8 cellular contexts compared by ENCODE assay signal in the genomic region with DNA sequence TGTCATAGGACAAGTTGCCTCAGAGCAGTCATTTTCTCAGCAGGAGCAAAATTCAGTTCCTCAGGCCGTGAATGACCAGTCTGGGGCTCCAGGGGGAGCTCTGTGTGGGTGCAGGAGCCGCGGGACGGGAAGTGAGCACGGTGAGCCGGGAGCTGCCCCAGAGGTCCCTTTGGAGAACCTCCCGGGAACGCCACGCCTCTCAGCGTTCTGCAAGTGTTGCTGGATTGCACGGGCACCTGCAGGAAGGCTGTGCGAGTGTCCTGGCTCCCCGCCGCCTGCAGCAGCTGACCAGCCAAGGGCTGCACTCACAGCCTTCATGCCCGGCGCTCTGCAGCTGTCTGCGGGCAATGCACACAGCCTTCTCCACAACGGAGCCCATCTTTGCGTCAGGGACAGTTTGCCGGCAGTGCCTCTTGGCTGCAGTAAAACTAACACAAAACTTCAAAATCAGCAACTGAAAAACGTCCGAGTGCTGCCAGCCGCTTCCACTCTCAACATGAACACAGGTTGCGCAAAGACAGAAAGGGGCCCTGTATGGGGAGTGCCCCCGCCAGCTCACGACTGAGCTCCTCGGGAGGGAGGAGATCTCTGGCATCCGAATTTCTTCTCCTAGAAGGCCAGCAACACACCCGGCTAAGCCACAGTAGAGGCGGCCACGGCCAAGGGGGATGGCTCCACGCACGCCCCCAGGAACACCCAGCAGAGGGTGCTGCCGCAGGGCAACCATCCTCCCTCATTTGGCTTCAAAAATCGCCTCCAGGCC. TPM values are rescaled to one million over a fixed set of nuclear protein-coding genes. Genes with fewer than 3 reads are reported as not detected.
DNase-seq lines count a peak whose midpoint lies in the region; ATAC-seq, FAIRE-seq and TF ChIP-seq lines count a peak whose summit lies in the region.

No MANE protein-coding gene starts in this region.

- H3K27me3 ChIP-seq in Peyer's patch (no peaks in the 10 kb centered on the region), endothelial cell of umbilical vein (ENCODE audit: control insufficient read depth in 2 of 2, insufficient read depth in 2 of 2, low read length in 2 of 2) (no peaks in the 10 kb centered on the region)

- no peaks in the 10 kb centered on the region for H4K20me1 ChIP-seq in endothelial cell of umbilical vein (replicated peaks; ENCODE audit: control insufficient read depth, extremely low read depth, insufficient read depth, low read length)

- no peak overlapping the region for H3K9ac ChIP-seq in endothelial cell of umbilical vein (replicated peaks; ENCODE audit: extremely low read depth, insufficient read depth, low read length)

- BruUV-seq in endothelial cell of umbilical vein (replicated peaks; lab: Mats Ljungman, UMichigan) = no TSS peak

- peaks cover 0 to 45% (median 0%) of the 10 kb centered on the region in 3 donors for H3K36me3 ChIP-seq in Peyer's patch
- peaks cover 0 to 31% of the 10 kb centered on the region in 2 experiments for H3K36me3 ChIP-seq in endothelial cell of umbilical vein (ENCODE audit: control insufficient read depth in 2 of 2, extremely low read depth in 1 of 2, insufficient read depth in 2 of 2, low read length in 2 of 2)

- no peaks in the 10 kb centered on the region for H3K9me1 ChIP-seq in endothelial cell of umbilical vein (replicated peaks; ENCODE audit: control insufficient read depth, extremely low read depth, insufficient read depth, low read length)

- H3K9me3 ChIP-seq in Peyer's patch (no peaks in the 10 kb centered on the region), endothelial cell of umbilical vein (replicated peaks; ENCODE audit: control insufficient read depth, insufficient read depth, low read length) (no peaks in the 10 kb centered on the region)

- no peaks in the 10 kb centered on the region for H3K27me3 Mint-ChIP-seq in mesothelial cell of epicardium (ENCODE audit: low read depth)
- H3K27me3 Mint-ChIP-seq in activated CD4-positive, alpha-beta memory T cell treated with anti-CD3 and anti-CD28 coated beads, Interleukin-2, amount 10 ng/mL, durations not matched to agents 7 days and 5 days = no peaks in the 10 kb centered on the region
- H3K27me3 Mint-ChIP-seq in activated naive CD8-positive, alpha-beta T cell treated with anti-CD3 and anti-CD28 coated beads, Interleukin-2, amount 50 U/mL, for 24 hours = no peaks in the 10 kb centered on the region

- H3K4me1 ChIP-seq in Peyer's patch (peaks cover 0 to 56% (median 5%) of the 10 kb centered on the region in 4 donors), endothelial cell of umbilical vein (ENCODE audit: control insufficient read depth, extremely low read depth, insufficient read depth, low read length) (no peaks in the 10 kb centered on the region)

- no peak overlapping the region for H2AFZ ChIP-seq in endothelial cell of umbilical vein (ENCODE audit: low read depth, low read length)

- CTCF ChIA-PET in endothelial cell of umbilical vein (lab: Charles Lee) = interaction anchor here (0.6 to 6.3 kb wide), 37 partner anchors 10 to 352 kb away, joined by 3 to 117 read pairs (median 4); partner anchors contain the start of genes ACTG1, BAHCC1 and SLC38A10
- CTCF ChIA-PET in activated CD4-positive, alpha-beta memory T cell treated with anti-CD3 and anti-CD28 coated beads, Interleukin-2, amount 10 ng/mL, durations not matched to agents 7 days and 5 days (lab: Charles Lee) = no interaction called here

- no peaks in the 10 kb centered on the region for H3K79me2 ChIP-seq in endothelial cell of umbilical vein (ENCODE audit: control insufficient read depth, insufficient read depth, low read length)

- intact Hi-C loops in endothelial cell of umbilical vein (cut with micrococcal nuclease) = loop anchor here (1.0 to 5.0 kb wide), 2 partner anchors 30 to 257 kb away; partner anchors contain the start of gene ACTG1

- H3K27ac ChIP-seq in Peyer's patch (peak overlapping the region; percentile 4 to 49 (median 18)), endothelial cell of umbilical vein (ENCODE audit: insufficient read depth, low read depth, low read length) (no peak overlapping the region)

- dilution Hi-C loops in endothelial cell of umbilical vein (cut with MboI; ENCODE audit: extremely low pct_ligation_motif_present, low sequenced_read_pairs) = no loop called here

- ATAC-seq in HG03342 (IDR thresholded peaks at IDR 0.05; ENCODE audit: unreplicated experiment) = no peak
- ATAC-seq in activated naive CD8-positive, alpha-beta T cell treated with anti-CD3 and anti-CD28 coated beads, Interleukin-2, amount 50 U/mL, for 24 hours = no peak

- H3K4me3 ChIP-seq in Peyer's patch (no peak overlapping the region), endothelial cell of umbilical vein (replicated peaks in 1 of 3; ENCODE audit: insufficient read depth in 1 of 3, low read depth in 1 of 3, low read length in 3 of 3) (no peak overlapping the region)

- H3K27ac Mint-ChIP-seq in mesothelial cell of epicardium = no peak overlapping the region
- H3K27ac Mint-ChIP-seq in activated CD4-positive, alpha-beta memory T cell treated with anti-CD3 and anti-CD28 coated beads, Interleukin-2, amount 10 ng/mL, durations not matched to agents 7 days and 5 days = no peak overlapping the region
- H3K27ac Mint-ChIP-seq in activated naive CD8-positive, alpha-beta T cell treated with anti-CD3 and anti-CD28 coated beads, Interleukin-2, amount 50 U/mL, for 24 hours = no peak overlapping the region

- TF ChIP-seq POLR2A in Peyer's patch (IDR thresholded peaks at IDR 0.05) = no peak
- TF ChIP-seq POLR2A in endothelial cell of umbilical vein (IDR thresholded peaks at IDR 0.05; ENCODE audit: low read depth, low read length) = no peak

- H3K9me3 Mint-ChIP-seq in mesothelial cell of epicardium = no peaks in the 10 kb centered on the region
- H3K9me3 Mint-ChIP-seq in activated CD4-positive, alpha-beta memory T cell treated with anti-CD3 and anti-CD28 coated beads, Interleukin-2, amount 10 ng/mL, durations not matched to agents 7 days and 5 days = no peaks in the 10 kb centered on the region
- no peaks in the 10 kb centered on the region for H3K9me3 Mint-ChIP-seq in activated naive CD8-positive, alpha-beta T cell treated with anti-CD3 and anti-CD28 coated beads, Interleukin-2, amount 50 U/mL, for 24 hours

- H3K4me2 ChIP-seq in endothelial cell of umbilical vein (ENCODE audit: insufficient read depth, low read length) = no peak overlapping the region

- peaks cover 10% of the 10 kb centered on the region for H3K4me1 Mint-ChIP-seq in mesothelial cell of epicardium
- H3K4me1 Mint-ChIP-seq in activated CD4-positive, alpha-beta memory T cell treated with anti-CD3 and anti-CD28 coated beads, Interleukin-2, amount 10 ng/mL, durations not matched to agents 7 days and 5 days = peaks cover 8% of the 10 kb centered on the region
- H3K4me1 Mint-ChIP-seq in activated naive CD8-positive, alpha-beta T cell treated with anti-CD3 and anti-CD28 coated beads, Interleukin-2, amount 50 U/mL, for 24 hours = peaks cover 12% of the 10 kb centered on the region

- H3K4me3 Mint-ChIP-seq in mesothelial cell of epicardium = no peak overlapping the region
- H3K4me3 Mint-ChIP-seq in activated CD4-positive, alpha-beta memory T cell treated with anti-CD3 and anti-CD28 coated beads, Interleukin-2, amount 10 ng/mL, durations not matched to agents 7 days and 5 days = no peak overlapping the region
- no peak overlapping the region for H3K4me3 Mint-ChIP-seq in activated naive CD8-positive, alpha-beta T cell treated with anti-CD3 and anti-CD28 coated beads, Interleukin-2, amount 50 U/mL, for 24 hours

- peak; percentile 90 for FAIRE-seq in endothelial cell of umbilical vein (lab: Jason Lieb, UNC)

- DNase-seq in HPDE6-E6E7 (ENCODE audit: extremely low spot score) = peak; percentile 86
- DNase-seq in Peyer's patch = peak in 2 of 3 donors; percentile 86 to 88
- peak; percentile 64 for DNase-seq in endothelial cell of umbilical vein (ENCODE audit: low read depth, low spot score)
- peak in 1 of 2 experiments; percentile 65 for DNase-seq in mesothelial cell of epicardium (ENCODE audit: low spot score in 2 of 2, unreplicated experiment in 2 of 2)
- DNase-seq in NCI-H2171 (lab: John Stamatoyannopoulos, UW) = no peak
- no peak for DNase-seq in activated CD4-positive, alpha-beta memory T cell treated with anti-CD3 and anti-CD28 coated beads, Interleukin-2, amount 10 ng/mL, durations not matched to agents 7 days and 5 days
- DNase-seq in activated naive CD8-positive, alpha-beta T cell treated with anti-CD3 and anti-CD28 coated beads, Interleukin-2, amount 50 U/mL, for 24 hours = no peak

- TF ChIP-seq CTCF in Peyer's patch (IDR thresholded peaks at IDR 0.05) = peak in 5 of 6 experiments; percentile 20 to 67 (median 60)
- TF ChIP-seq CTCF in endothelial cell of umbilical vein (IDR thresholded peaks at IDR 0.05; ENCODE audit: extremely low read depth in 1 of 2, insufficient read depth in 1 of 2, low read depth in 1 of 2, low read length in 2 of 2) = peak; percentile 56 to 79
- TF ChIP-seq CTCF in mesothelial cell of epicardium (IDR thresholded peaks at IDR 0.05; ENCODE audit: unreplicated experiment) = peak; percentile 21

- POLR2A ChIA-PET in endothelial cell of umbilical vein (lab: Charles Lee) = no interaction called here
- POLR2A ChIA-PET in activated CD4-positive, alpha-beta memory T cell treated with anti-CD3 and anti-CD28 coated beads, Interleukin-2, amount 10 ng/mL, durations not matched to agents 7 days and 5 days (lab: Charles Lee) = no interaction called here

- peaks cover 3% of the 10 kb centered on the region for H3K36me3 Mint-ChIP-seq in mesothelial cell of epicardium
- peaks cover 23% of the 10 kb centered on the region for H3K36me3 Mint-ChIP-seq in activated CD4-positive, alpha-beta memory T cell treated with anti-CD3 and anti-CD28 coated beads, Interleukin-2, amount 10 ng/mL, durations not matched to agents 7 days and 5 days (ENCODE audit: low read depth)
- H3K36me3 Mint-ChIP-seq in activated naive CD8-positive, alpha-beta T cell treated with anti-CD3 and anti-CD28 coated beads, Interleukin-2, amount 50 U/mL, for 24 hours (ENCODE audit: low read depth) = peaks cover 14% of the 10 kb centered on the region

RNA-seq across cellular contexts. Expression of gene NDUFAF8, which starts 16.0 kb away (rescaled TPM):
- 10 to 100 TPM; 17.8 to 62.7 (median 25.2) TPM for total RNA-seq in Peyer's patch
- 61.5 and 69.9 TPM in 2 replicates for total RNA-seq in endothelial cell of umbilical vein
- polyA plus RNA-seq in endothelial cell of umbilical vein = 76.2 and 83.9 TPM in 2 replicates
- polyA plus RNA-seq in endothelial cell of umbilical vein (2011; cell fraction: cytosol; rRNA removed) = 97.2 and 110 TPM in 2 replicates
- 44.8 and 47.9 TPM in 2 replicates for polyA plus RNA-seq in endothelial cell of umbilical vein (2011; cell fraction: nucleus; rRNA removed)
- 183 and 208 TPM in 2 replicates for polyA plus RNA-seq in endothelial cell of umbilical vein (2012)
- polyA minus RNA-seq in endothelial cell of umbilical vein = 22.1 and 22.2 TPM in 2 replicates
- 15.4 TPM for polyA minus RNA-seq in endothelial cell of umbilical vein (2011; cell fraction: cytosol; rRNA and poly(A)+ RNA removed)
- 11.9 and 14.0 TPM in 2 replicates for polyA minus RNA-seq in endothelial cell of umbilical vein (2011; cell fraction: nucleus; rRNA and poly(A)+ RNA removed)
- total RNA-seq in mesothelial cell of epicardium = 46.8 to 47.6 TPM (median 47.3 TPM) in 3 replicates
- 10 to 100 TPM; 27.8 to 33.5 TPM for total RNA-seq in activated CD4-positive, alpha-beta memory T cell treated with anti-CD3 and anti-CD28 coated beads, Interleukin-2, amount 10 ng/mL, durations not matched to agents 7 days and 5 days

RNA-seq across cellular contexts. Expression of gene TEPSIN, which starts 16.3 kb away (rescaled TPM):
- total RNA-seq in Peyer's patch = 100 to 1,000 TPM in 1 of 4 donors, 10 to 100 TPM in 3; 38.0 to 156 (median 79.4) TPM
- total RNA-seq in endothelial cell of umbilical vein = 35.6 and 41.6 TPM in 2 replicates
- polyA plus RNA-seq in endothelial cell of umbilical vein = 45.3 and 55.4 TPM in 2 replicates
- polyA plus RNA-seq in endothelial cell of umbilical vein (2011; cell fraction: cytosol; rRNA removed) = 8.2 and 15.1 TPM in 2 replicates
- 250 and 277 TPM in 2 replicates for polyA plus RNA-seq in endothelial cell of umbilical vein (2011; cell fraction: nucleus; rRNA removed)
- 18.2 and 22.0 TPM in 2 replicates for polyA plus RNA-seq in endothelial cell of umbilical vein (2012)
- polyA minus RNA-seq in endothelial cell of umbilical vein = 11.5 and 19.2 TPM in 2 replicates
- polyA minus RNA-seq in endothelial cell of umbilical vein (2011; cell fraction: cytosol; rRNA and poly(A)+ RNA removed) = 11.1 TPM
- 35.3 and 58.2 TPM in 2 replicates for polyA minus RNA-seq in endothelial cell of umbilical vein (2011; cell fraction: nucleus; rRNA and poly(A)+ RNA removed)
- total RNA-seq in mesothelial cell of epicardium = 44.6 to 49.2 TPM (median 45.0 TPM) in 3 replicates
- total RNA-seq in activated CD4-positive, alpha-beta memory T cell treated with anti-CD3 and anti-CD28 coated beads, Interleukin-2, amount 10 ng/mL, durations not matched to agents 7 days and 5 days = 10 to 100 TPM; 55.0 to 55.4 TPM

RNA-seq across cellular contexts. Expression of gene CEP131, which starts 32.4 kb away (rescaled TPM):
- total RNA-seq in Peyer's patch = 10 to 100 TPM in 2 of 4 donors, 1 to 10 TPM in 2; 3.5 to 77.6 (median 9.8) TPM
- total RNA-seq in endothelial cell of umbilical vein = 17.9 and 19.7 TPM in 2 replicates
- 5.1 and 5.3 TPM in 2 replicates for polyA plus RNA-seq in endothelial cell of umbilical vein
- 3.7 and 5.3 TPM in 2 replicates for polyA plus RNA-seq in endothelial cell of umbilical vein (2011; cell fraction: cytosol; rRNA removed)
- polyA plus RNA-seq in endothelial cell of umbilical vein (2011; cell fraction: nucleus; rRNA removed) = 36.6 and 43.5 TPM in 2 replicates
- 7.4 and 10.7 TPM in 2 replicates for polyA plus RNA-seq in endothelial cell of umbilical vein (2012)
- polyA minus RNA-seq in endothelial cell of umbilical vein = 3.0 and 3.1 TPM in 2 replicates
- 5.9 TPM for polyA minus RNA-seq in endothelial cell of umbilical vein (2011; cell fraction: cytosol; rRNA and poly(A)+ RNA removed)
- polyA minus RNA-seq in endothelial cell of umbilical vein (2011; cell fraction: nucleus; rRNA and poly(A)+ RNA removed) = 5.3 and 12.5 TPM in 2 replicates
- total RNA-seq in mesothelial cell of epicardium = 26.3 to 27.6 TPM (median 27.3 TPM) in 3 replicates
- 10 to 100 TPM; 10.1 to 11.6 TPM for total RNA-seq in activated CD4-positive, alpha-beta memory T cell treated with anti-CD3 and anti-CD28 coated beads, Interleukin-2, amount 10 ng/mL, durations not matched to agents 7 days and 5 days

RNA-seq across cellular contexts. Expression of gene SLC38A10, which starts 40.0 kb away (rescaled TPM):
- 100 to 1,000 TPM; 126 to 206 (median 169) TPM for total RNA-seq in Peyer's patch
- total RNA-seq in endothelial cell of umbilical vein = 109 and 113 TPM in 2 replicates
- polyA plus RNA-seq in endothelial cell of umbilical vein = 72.7 and 100 TPM in 2 replicates
- 50.5 and 59.4 TPM in 2 replicates for polyA plus RNA-seq in endothelial cell of umbilical vein (2011; cell fraction: cytosol; rRNA removed)
- 74.5 and 86.9 TPM in 2 replicates for polyA plus RNA-seq in endothelial cell of umbilical vein (2011; cell fraction: nucleus; rRNA removed)
- 50.5 and 59.2 TPM in 2 replicates for polyA plus RNA-seq in endothelial cell of umbilical vein (2012)
- 78.2 and 115 TPM in 2 replicates for polyA minus RNA-seq in endothelial cell of umbilical vein
- polyA minus RNA-seq in endothelial cell of umbilical vein (2011; cell fraction: cytosol; rRNA and poly(A)+ RNA removed) = 58.9 TPM
- 42.9 and 57.6 TPM in 2 replicates for polyA minus RNA-seq in endothelial cell of umbilical vein (2011; cell fraction: nucleus; rRNA and poly(A)+ RNA removed)
- total RNA-seq in mesothelial cell of epicardium = 96.6 to 105 TPM (median 103 TPM) in 3 replicates
- 100 to 1,000 TPM; 112 to 114 TPM for total RNA-seq in activated CD4-positive, alpha-beta memory T cell treated with anti-CD3 and anti-CD28 coated beads, Interleukin-2, amount 10 ng/mL, durations not matched to agents 7 days and 5 days

Comparison
In these comparisons a context has a peak if more than half of its experiments do, and no peak if none do; other contexts are left out.
1. DNase-seq: peak in HPDE6-E6E7 (single experiment), Peyer's patch (2 of 3) and endothelial cell of umbilical vein (single experiment); none in NCI-H2171 (single experiment), activated CD4-positive, alpha-beta memory T cell treated with anti-CD3 and anti-CD28 coated beads, Interleukin-2, amount 10 ng/mL, durations not matched to agents 7 days and 5 days (single experiment) and activated naive CD8-positive, alpha-beta T cell treated with anti-CD3 and anti-CD28 coated beads, Interleukin-2, amount 50 U/mL, for 24 hours (single experiment).
2. Peak in every context shown above with its lines, with median percentiles within 50 percentile points of each other: CTCF ChIP-seq.